ENCODE assay signal across 1 cellular context in the genomic region with DNA sequence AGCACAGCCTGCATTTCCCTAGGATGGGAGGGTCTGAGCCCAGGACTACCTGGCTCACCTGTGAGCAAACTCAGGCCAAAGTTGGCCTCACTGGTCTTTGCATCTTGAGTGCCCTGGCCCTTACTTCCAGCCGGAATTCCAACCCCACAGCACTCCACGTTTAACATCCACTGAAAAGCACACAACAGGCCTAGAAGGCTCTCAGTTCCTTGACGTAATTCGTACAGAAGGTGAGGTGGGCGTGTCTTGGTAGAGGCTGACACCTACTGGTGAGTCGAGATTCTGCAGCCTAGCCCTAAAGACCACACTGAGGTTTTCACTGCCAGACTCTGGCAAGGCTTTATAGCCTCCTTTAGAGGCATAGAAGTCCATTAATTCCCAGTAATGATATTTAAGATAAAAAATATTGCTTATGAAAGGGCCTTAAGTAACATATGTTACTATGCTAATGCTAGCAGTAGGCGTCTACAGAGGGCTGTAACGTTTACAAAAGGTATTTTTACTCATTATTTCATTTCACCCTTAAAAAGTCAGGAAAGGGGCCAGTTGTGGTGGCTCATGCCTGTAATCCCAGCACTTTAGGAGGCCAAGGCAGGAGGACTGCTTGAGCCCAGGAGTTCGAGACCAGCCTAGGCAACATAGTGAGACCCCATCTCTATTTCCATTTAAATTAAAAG.
TF ChIP-seq lines count a peak whose summit lies in the region.

No MANE protein-coding gene starts in this region.

TF ChIP-seq in WTC11, 78 proteins besides CTCF, POLR2A, EP300 and RAD21 (continued from another document):
- TF ChIP-seq, protein P1, sequence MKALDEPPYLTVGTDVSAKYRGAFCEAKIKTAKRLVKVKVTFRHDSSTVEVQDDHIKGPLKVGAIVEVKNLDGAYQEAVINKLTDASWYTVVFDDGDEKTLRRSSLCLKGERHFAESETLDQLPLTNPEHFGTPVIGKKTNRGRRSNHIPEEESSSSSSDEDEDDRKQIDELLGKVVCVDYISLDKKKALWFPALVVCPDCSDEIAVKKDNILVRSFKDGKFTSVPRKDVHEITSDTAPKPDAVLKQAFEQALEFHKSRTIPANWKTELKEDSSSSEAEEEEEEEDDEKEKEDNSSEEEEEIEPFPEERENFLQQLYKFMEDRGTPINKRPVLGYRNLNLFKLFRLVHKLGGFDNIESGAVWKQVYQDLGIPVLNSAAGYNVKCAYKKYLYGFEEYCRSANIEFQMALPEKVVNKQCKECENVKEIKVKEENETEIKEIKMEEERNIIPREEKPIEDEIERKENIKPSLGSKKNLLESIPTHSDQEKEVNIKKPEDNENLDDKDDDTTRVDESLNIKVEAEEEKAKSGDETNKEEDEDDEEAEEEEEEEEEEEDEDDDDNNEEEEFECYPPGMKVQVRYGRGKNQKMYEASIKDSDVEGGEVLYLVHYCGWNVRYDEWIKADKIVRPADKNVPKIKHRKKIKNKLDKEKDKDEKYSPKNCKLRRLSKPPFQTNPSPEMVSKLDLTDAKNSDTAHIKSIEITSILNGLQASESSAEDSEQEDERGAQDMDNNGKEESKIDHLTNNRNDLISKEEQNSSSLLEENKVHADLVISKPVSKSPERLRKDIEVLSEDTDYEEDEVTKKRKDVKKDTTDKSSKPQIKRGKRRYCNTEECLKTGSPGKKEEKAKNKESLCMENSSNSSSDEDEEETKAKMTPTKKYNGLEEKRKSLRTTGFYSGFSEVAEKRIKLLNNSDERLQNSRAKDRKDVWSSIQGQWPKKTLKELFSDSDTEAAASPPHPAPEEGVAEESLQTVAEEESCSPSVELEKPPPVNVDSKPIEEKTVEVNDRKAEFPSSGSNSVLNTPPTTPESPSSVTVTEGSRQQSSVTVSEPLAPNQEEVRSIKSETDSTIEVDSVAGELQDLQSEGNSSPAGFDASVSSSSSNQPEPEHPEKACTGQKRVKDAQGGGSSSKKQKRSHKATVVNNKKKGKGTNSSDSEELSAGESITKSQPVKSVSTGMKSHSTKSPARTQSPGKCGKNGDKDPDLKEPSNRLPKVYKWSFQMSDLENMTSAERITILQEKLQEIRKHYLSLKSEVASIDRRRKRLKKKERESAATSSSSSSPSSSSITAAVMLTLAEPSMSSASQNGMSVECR (CRISPR knock-in tag; IDR thresholded peaks at IDR 0.05; ENCODE audit: borderline replicate concordance), result no peak
- TF ChIP-seq CREB1 (CRISPR knock-in tag; IDR thresholded peaks at IDR 0.05) (no peak), ATF1 (CRISPR knock-in tag; IDR thresholded peaks at IDR 0.05) (no peak)
- TF ChIP-seq, protein P2, sequence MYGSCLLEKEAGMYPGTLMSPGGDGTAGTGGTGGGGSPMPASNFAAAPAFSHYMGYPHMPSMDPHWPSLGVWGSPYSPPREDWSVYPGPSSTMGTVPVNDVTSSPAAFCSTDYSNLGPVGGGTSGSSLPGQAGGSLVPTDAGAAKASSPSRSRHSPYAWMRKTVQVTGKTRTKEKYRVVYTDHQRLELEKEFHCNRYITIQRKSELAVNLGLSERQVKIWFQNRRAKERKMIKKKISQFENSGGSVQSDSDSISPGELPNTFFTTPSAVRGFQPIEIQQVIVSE (CRISPR knock-in tag; IDR thresholded peaks at IDR 0.05; ENCODE audit: borderline replicate concordance), result no peak
- TF ChIP-seq, protein P3, sequence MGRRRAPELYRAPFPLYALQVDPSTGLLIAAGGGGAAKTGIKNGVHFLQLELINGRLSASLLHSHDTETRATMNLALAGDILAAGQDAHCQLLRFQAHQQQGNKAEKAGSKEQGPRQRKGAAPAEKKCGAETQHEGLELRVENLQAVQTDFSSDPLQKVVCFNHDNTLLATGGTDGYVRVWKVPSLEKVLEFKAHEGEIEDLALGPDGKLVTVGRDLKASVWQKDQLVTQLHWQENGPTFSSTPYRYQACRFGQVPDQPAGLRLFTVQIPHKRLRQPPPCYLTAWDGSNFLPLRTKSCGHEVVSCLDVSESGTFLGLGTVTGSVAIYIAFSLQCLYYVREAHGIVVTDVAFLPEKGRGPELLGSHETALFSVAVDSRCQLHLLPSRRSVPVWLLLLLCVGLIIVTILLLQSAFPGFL (CRISPR knock-in tag; IDR thresholded peaks at IDR 0.05; ENCODE audit: borderline replicate concordance), result no peak
